Comparison of ENCODE assay signal across 1 cellular context in the genomic region with DNA sequence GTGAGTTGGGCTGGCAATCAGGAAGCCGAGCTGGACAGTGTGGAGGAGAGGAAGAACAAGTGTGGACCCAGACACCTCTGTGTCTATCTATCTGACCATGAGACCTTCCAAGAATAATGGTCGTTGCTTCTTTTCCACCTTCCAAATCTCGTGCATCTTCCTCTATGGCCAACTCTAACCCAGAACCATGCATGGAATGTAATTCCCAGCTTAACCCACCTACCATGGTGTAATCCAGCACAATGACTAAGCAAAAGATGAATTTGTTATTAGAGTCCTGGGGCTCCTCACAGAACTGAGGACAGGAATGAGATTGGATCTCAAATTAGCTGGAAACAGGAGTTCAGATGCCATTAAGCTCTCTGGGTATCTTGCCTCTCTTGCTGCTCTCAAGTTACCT.
TF ChIP-seq lines count a peak whose summit lies in the region.

No MANE protein-coding gene starts in this region.

TF ChIP-seq in IMR-90, 13 proteins besides CTCF, POLR2A, EP300 and RAD21:
- no peak for TF ChIP-seq MXI1 (IDR thresholded peaks at IDR 0.05; ENCODE audit: borderline replicate concordance, low read depth, low read length)
- no peak for TF ChIP-seq RCOR1 (IDR thresholded peaks at IDR 0.05; ENCODE audit: insufficient replicate concordance, low read length)
- TF ChIP-seq FOS (IDR thresholded peaks at IDR 0.05; ENCODE audit: low read depth, low read length), result no peak
- no peak for TF ChIP-seq MAZ (IDR thresholded peaks at IDR 0.05; ENCODE audit: borderline replicate concordance, low read depth, low read length)
- TF ChIP-seq CHD1 (IDR thresholded peaks at IDR 0.05; ENCODE audit: low read depth, low read length), result no peak
- TF ChIP-seq MAFK (IDR thresholded peaks at IDR 0.05; ENCODE audit: low read depth, low read length), result 0 out of 2 replicates have a peak, but pooled peaks have one; percentile 33
- no peak for TF ChIP-seq RFX5 (IDR thresholded peaks at IDR 0.05; ENCODE audit: low read depth, low read length)
- peak; percentile 55; the same call in 1 of the 2 replicates for TF ChIP-seq BHLHE40 (IDR thresholded peaks at IDR 0.05; ENCODE audit: low read depth, low read length)
- TF ChIP-seq, protein P1, sequence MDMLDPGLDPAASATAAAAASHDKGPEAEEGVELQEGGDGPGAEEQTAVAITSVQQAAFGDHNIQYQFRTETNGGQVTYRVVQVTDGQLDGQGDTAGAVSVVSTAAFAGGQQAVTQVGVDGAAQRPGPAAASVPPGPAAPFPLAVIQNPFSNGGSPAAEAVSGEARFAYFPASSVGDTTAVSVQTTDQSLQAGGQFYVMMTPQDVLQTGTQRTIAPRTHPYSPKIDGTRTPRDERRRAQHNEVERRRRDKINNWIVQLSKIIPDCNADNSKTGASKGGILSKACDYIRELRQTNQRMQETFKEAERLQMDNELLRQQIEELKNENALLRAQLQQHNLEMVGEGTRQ (IDR thresholded peaks at IDR 0.05; ENCODE audit: low read depth, low read length), result no peak
- no peak for TF ChIP-seq SMC3 (IDR thresholded peaks at IDR 0.05; ENCODE audit: low read depth, low read length)
- peak; percentile 57 for TF ChIP-seq CEBPB (IDR thresholded peaks at IDR 0.05; ENCODE audit: low read depth, low read length)
- peak; percentile 95 for TF ChIP-seq NFE2L2 (IDR thresholded peaks at IDR 0.05; ENCODE audit: low read depth, low read length)
- TF ChIP-seq, protein P2, sequence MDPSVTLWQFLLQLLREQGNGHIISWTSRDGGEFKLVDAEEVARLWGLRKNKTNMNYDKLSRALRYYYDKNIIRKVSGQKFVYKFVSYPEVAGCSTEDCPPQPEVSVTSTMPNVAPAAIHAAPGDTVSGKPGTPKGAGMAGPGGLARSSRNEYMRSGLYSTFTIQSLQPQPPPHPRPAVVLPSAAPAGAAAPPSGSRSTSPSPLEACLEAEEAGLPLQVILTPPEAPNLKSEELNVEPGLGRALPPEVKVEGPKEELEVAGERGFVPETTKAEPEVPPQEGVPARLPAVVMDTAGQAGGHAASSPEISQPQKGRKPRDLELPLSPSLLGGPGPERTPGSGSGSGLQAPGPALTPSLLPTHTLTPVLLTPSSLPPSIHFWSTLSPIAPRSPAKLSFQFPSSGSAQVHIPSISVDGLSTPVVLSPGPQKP (IDR thresholded peaks at IDR 0.05; ENCODE audit: borderline replicate concordance, low read depth, low read length), result no peak
